Comparison of ENCODE assay signal across 8 cellular contexts in genomic region chr9:91360551-91361293, GRCh38. TPM values are rescaled to one million over a fixed set of nuclear protein-coding genes. Genes with fewer than 3 reads are reported as not detected.
DNase-seq lines count a peak whose midpoint lies in the region; ATAC-seq and TF ChIP-seq lines count a peak whose summit lies in the region.

No MANE protein-coding gene starts in this region.

- DNase-seq in MV-4-11 (lab: John Stamatoyannopoulos, UW), result peak; percentile 21
- DNase-seq in cerebellar cortex (ENCODE audit: low spot score), result peak; percentile 42
- DNase-seq in mesenchymal stem cell, result peak; percentile 22
- DNase-seq in uterus, result no peak
- DNase-seq in NCI-H2081 treated with DMSO at 0.1 percent for 48 hours (lab: John Stamatoyannopoulos, UW), result no peak

- TF ChIP-seq CTCF in uterus (IDR thresholded peaks at IDR 0.05), result no peak

- no peak for TF ChIP-seq POLR2A in uterus (IDR thresholded peaks at IDR 0.05)

- H2BK12ac ChIP-seq in mesenchymal stem cell (ENCODE audit: low read length in 2 of 2), result no peak overlapping the region

- no peak overlapping the region for H3K18ac ChIP-seq in mesenchymal stem cell (ENCODE audit: low read depth in 1 of 2, low read length in 2 of 2)

- peaks cover 18% of the 10 kb centered on the region for H3K79me1 ChIP-seq in mesenchymal stem cell (replicated peaks; ENCODE audit: low read length, poor library complexity, severe bottlenecking)

- peaks cover 2% of the 10 kb centered on the region for H3K4me1 ChIP-seq in mesenchymal stem cell (ENCODE audit: control insufficient read depth, insufficient read depth, low read depth, low read length)
- H3K4me1 ChIP-seq in uterus, result peaks cover 0 to 3% of the 10 kb centered on the region in 2 donors

- H3K9ac ChIP-seq in mesenchymal stem cell (ENCODE audit: low read length), result peak overlapping the region; percentile 90

- intact Hi-C loops in uterus (cut with DNase I; ENCODE audit: low total_unique reads), result no loop called here

- H3K36me3 ChIP-seq in mesenchymal stem cell (ENCODE audit: control insufficient read depth in 1 of 2, insufficient read depth in 2 of 2, low read depth in 1 of 2, low read length in 2 of 2) (peaks cover 0 to 21% of the 10 kb centered on the region in 2 experiments), uterus (no peaks in the 10 kb centered on the region)

- H3K14ac ChIP-seq in mesenchymal stem cell (ENCODE audit: low read length in 2 of 2), result no peak overlapping the region

- no peak overlapping the region for H4K91ac ChIP-seq in mesenchymal stem cell (ENCODE audit: low read length)

- 19% methylated on average over 8 of the region's 10 CpGs for WGBS in mesenchymal stem cell

- no peak overlapping the region for H2BK15ac ChIP-seq in mesenchymal stem cell (ENCODE audit: low read depth, poor library complexity, severe bottlenecking)

- no peaks in the 10 kb centered on the region for H3K27me3 ChIP-seq in mesenchymal stem cell (ENCODE audit: control insufficient read depth in 1 of 2, insufficient read depth in 1 of 2, low read length in 2 of 2)
- no peaks in the 10 kb centered on the region for H3K27me3 ChIP-seq in uterus

- peak overlapping the region; percentile 60 for H3K4me2 ChIP-seq in mesenchymal stem cell (ENCODE audit: low read length, poor library complexity, severe bottlenecking)

- H3K9me3 ChIP-seq in mesenchymal stem cell (ENCODE audit: control insufficient read depth, low read length) (no peaks in the 10 kb centered on the region), uterus (no peaks in the 10 kb centered on the region)

- ATAC-seq in HG02885 (IDR thresholded peaks at IDR 0.05; ENCODE audit: poor library complexity, unreplicated experiment) (no peak), GM21737 (IDR thresholded peaks at IDR 0.05; ENCODE audit: unreplicated experiment) (no peak)

- H3K23ac ChIP-seq in mesenchymal stem cell (ENCODE audit: low read length in 2 of 2), result no peak overlapping the region

- no peak overlapping the region for H2AK5ac ChIP-seq in mesenchymal stem cell (ENCODE audit: low read length, severe bottlenecking)

- no peak overlapping the region for H2BK120ac ChIP-seq in mesenchymal stem cell (ENCODE audit: low read depth, low read length)

- no peak overlapping the region for H2AFZ ChIP-seq in mesenchymal stem cell (ENCODE audit: low read depth, low read length)

- H3K4ac ChIP-seq in mesenchymal stem cell (ENCODE audit: low read depth in 1 of 2, low read length in 2 of 2), result no peak overlapping the region

- peak overlapping the region; percentile 97 for H3K4me3 ChIP-seq in GM08714 (ENCODE audit: low read length)
- H3K4me3 ChIP-seq in mesenchymal stem cell (ENCODE audit: insufficient read depth in 1 of 2, low read depth in 1 of 2, low read length in 2 of 2), result peak overlapping the region; percentile 91 to 97
- peak overlapping the region; percentile 93 to 97 for H3K4me3 ChIP-seq in uterus

- no peak overlapping the region for H4K8ac ChIP-seq in mesenchymal stem cell (ENCODE audit: low read length)

- no peak overlapping the region for H3K27ac ChIP-seq in mesenchymal stem cell (ENCODE audit: low read length, poor library complexity, severe bottlenecking)
- H3K27ac ChIP-seq in uterus, result peak overlapping the region; percentile 90 to 96

- H2BK5ac ChIP-seq in mesenchymal stem cell (ENCODE audit: low read depth, low read length, poor library complexity, severe bottlenecking), result no peak overlapping the region

RNA-seq across cellular contexts. Expression of gene AUH, which starts 1.0 kb away (rescaled TPM):
- 5.8 TPM for polyA plus RNA-seq in mesenchymal stem cell (2013, experiment 1 of 2)
- 6.0 TPM for polyA plus RNA-seq in mesenchymal stem cell (2013, experiment 2 of 2)
- total RNA-seq in uterus, result 10 to 100 TPM in 3 of 4 donors, 1 to 10 TPM in 1; 4.4 to 36.7 (median 23.7) TPM

Comparison
In these comparisons a context has a peak if more than half of its experiments do, and no peak if none do; other contexts are left out.
1. DNase-seq: peak in MV-4-11 (single experiment), cerebellar cortex (single experiment) and mesenchymal stem cell (single experiment); none in uterus (0 of 2) and NCI-H2081 treated with DMSO at 0.1 percent for 48 hours (single experiment).
2. Peak in every context shown above with its lines, with median percentiles within 50 percentile points of each other: H3K4me3 ChIP-seq.